25 cellular contexts compared by ENCODE assay signal in the genomic region with DNA sequence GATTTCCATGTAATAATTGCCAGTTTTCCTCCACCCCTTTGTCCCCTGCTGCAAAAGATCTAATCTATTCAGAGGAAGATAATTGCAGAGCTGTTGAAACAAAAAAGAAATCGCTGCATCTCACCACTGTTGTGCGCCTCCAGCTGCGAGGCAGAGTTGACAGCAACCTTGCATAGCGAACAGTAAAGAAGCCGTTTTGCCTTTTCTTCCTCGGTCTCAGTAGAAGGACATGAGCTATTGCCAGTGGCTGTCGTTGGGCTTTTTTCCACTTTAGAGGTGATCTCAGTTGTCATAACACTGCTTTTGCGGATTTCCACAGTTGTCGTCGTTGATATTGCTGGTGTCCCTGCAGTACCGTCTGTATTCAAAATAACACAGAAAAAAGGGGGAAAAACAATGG.
"Had no signal": no experiment of that assay in that cellular context is flagged by ENCODE, and none has a peak within 500 bp of the region (broad histone marks: within the 10 kb centered on the region; RNA-seq: fewer than 3 reads in every experiment).

No MANE protein-coding gene starts in this region.

- DNase-seq: activated CD4-positive, alpha-beta memory T cell treated with anti-CD3 and anti-CD28 coated beads, Interleukin-2, amount 10 ng/mL, durations not matched to agents 7 days and 5 days; activated CD4-positive, alpha-beta T cell treated with anti-CD3 and anti-CD28 coated beads for 36 hours; activated CD4-positive, alpha-beta T cell treated with anti-CD3 and anti-CD28 coated beads, Interleukin-2, amount 50 U/mL, for 1 hour; activated gamma-delta T cell; activated naive CD4-positive, alpha-beta T cell treated with anti-CD3 and anti-CD28 coated beads for 36 hours; activated T-cell treated with anti-CD3 and anti-CD28 coated beads for 4 hours; activated T-cell treated with anti-CD3 and anti-CD28 coated beads, Interleukin-2, amount 50 U/mL, for 48 hours; caudate nucleus; Karpas-422; MM.1S; NCI-H1105 treated with DMSO at 0.1 percent for 48 hours; NCI-H1436 treated with DMSO at 0.1 percent for 48 hours; NCI-H187; NCI-H2171; NCI-H2227 treated with DMSO at 0.1 percent for 48 hours; NCI-H446 treated with DMSO at 0.1 percent for 48 hours; NCI-H524 treated with DMSO at 0.1 percent for 48 hours; NCI-H82; SJCRH30; SK-N-SH; T-helper 1 cell had no signal

- H3K36me3 Mint-ChIP-seq: activated naive CD8-positive, alpha-beta T cell had no signal

- ATAC-seq: activated CD4-positive, alpha-beta T cell treated with anti-CD3 and anti-CD28 coated beads for 36 hours; activated T-helper 17 cell treated with anti-CD3 and anti-CD28 coated beads, Interleukin-2, amount 50 U/mL, for 72 hours had no signal

- H3K27me3 ChIP-seq: breast epithelium, SJCRH30 had no signal

- H3K4me3 ChIP-seq: breast epithelium, SJCRH30 had no signal

- H3K4me1 Mint-ChIP-seq: activated CD4-positive, alpha-beta memory T cell treated with anti-CD3 and anti-CD28 coated beads, Interleukin-2, amount 10 ng/mL, durations not matched to agents 7 days and 5 days; activated CD4-positive, alpha-beta T cell treated with anti-CD3 and anti-CD28 coated beads for 36 hours; activated T-helper 17 cell treated with anti-CD3 and anti-CD28 coated beads, Interleukin-2, amount 50 U/mL, for 72 hours had no signal

- H3K4me1 ChIP-seq: breast epithelium, SJCRH30 had no signal

- H3K4me3 Mint-ChIP-seq: activated CD4-positive, alpha-beta memory T cell treated with anti-CD3 and anti-CD28 coated beads, Interleukin-2, amount 10 ng/mL, durations not matched to agents 7 days and 5 days; activated CD4-positive, alpha-beta T cell treated with anti-CD3 and anti-CD28 coated beads for 36 hours; activated naive CD4-positive, alpha-beta T cell treated with anti-CD3 and anti-CD28 coated beads for 36 hours; activated naive CD8-positive, alpha-beta T cell; activated T-helper 17 cell treated with anti-CD3 and anti-CD28 coated beads, Interleukin-2, amount 50 U/mL, for 72 hours had no signal

- H3K36me3 ChIP-seq: breast epithelium, SJCRH30 had no signal

- H3K9me3 ChIP-seq: breast epithelium, SJCRH30, SK-N-SH had no signal

- H3K27me3 Mint-ChIP-seq: activated CD4-positive, alpha-beta memory T cell treated with anti-CD3 and anti-CD28 coated beads, Interleukin-2, amount 10 ng/mL, durations not matched to agents 7 days and 5 days; activated CD4-positive, alpha-beta T cell treated with anti-CD3 and anti-CD28 coated beads for 36 hours; activated naive CD8-positive, alpha-beta T cell; activated T-helper 17 cell treated with anti-CD3 and anti-CD28 coated beads, Interleukin-2, amount 50 U/mL, for 72 hours had no signal

- H3K27ac ChIP-seq: breast epithelium, SJCRH30, VCaP had no signal

- H3K27ac Mint-ChIP-seq: activated CD4-positive, alpha-beta memory T cell treated with anti-CD3 and anti-CD28 coated beads, Interleukin-2, amount 10 ng/mL, durations not matched to agents 7 days and 5 days; activated CD4-positive, alpha-beta T cell treated with anti-CD3 and anti-CD28 coated beads for 36 hours; activated naive CD4-positive, alpha-beta T cell treated with anti-CD3 and anti-CD28 coated beads for 36 hours; activated naive CD8-positive, alpha-beta T cell; activated T-helper 17 cell treated with anti-CD3 and anti-CD28 coated beads, Interleukin-2, amount 50 U/mL, for 72 hours had no signal

- H3K4me2 ChIP-seq: SK-N-SH had no signal

- H3K9ac ChIP-seq: SK-N-SH had no signal
